ENCODE assay signal across 13 cellular contexts in genomic region chrX:50799531-50799961, GRCh38.
A peak's percentile ranks its signal among the peaks of the same experiment; 100 is the strongest.
DNase-seq lines count a peak whose midpoint lies in the region; TF ChIP-seq lines count a peak whose summit lies in the region.
"Had no signal": no experiment of that assay in that cellular context is flagged by ENCODE, and none has a peak within 500 bp of the region (broad histone marks: within the 10 kb centered on the region; RNA-seq: fewer than 3 reads in every experiment).

No MANE protein-coding gene starts in this region.

- H3K27me3 ChIP-seq in adipocyte (replicated peaks; ENCODE audit: control insufficient read depth, insufficient read depth, low read length) (peaks cover 7% of the 10 kb centered on the region), neutrophil (no peaks in the 10 kb centered on the region)

- H3K9ac ChIP-seq in adipocyte (ENCODE audit: low read length) = no peak overlapping the region

- H3K36me3 ChIP-seq in adipocyte (ENCODE audit: control insufficient read depth, insufficient read depth, low read length, severe bottlenecking) (no peaks in the 10 kb centered on the region), neutrophil (no peaks in the 10 kb centered on the region)

- H3K4me3 ChIP-seq in adipocyte (ENCODE audit: low read length) (no peak overlapping the region), neutrophil (ENCODE audit: low read depth in 1 of 2, low read length in 1 of 2) (no peak overlapping the region)

- H3K9me3 ChIP-seq in adipocyte (ENCODE audit: control insufficient read depth, low read length) (no peaks in the 10 kb centered on the region), neutrophil (no peaks in the 10 kb centered on the region)

- DNase-seq in EH (ENCODE audit: low read depth) (peak; percentile 52), adipocyte (ENCODE audit: low read depth) (peak; percentile 54), glomerular visceral epithelial cell (ENCODE audit: extremely low spot score) (peak; percentile 60), NCI-H510A (lab: John Stamatoyannopoulos, UW) (no peak), SW 1271 (lab: John Stamatoyannopoulos, UW) (no peak), AML-193 (lab: John Stamatoyannopoulos, UW) (no peak), D341Med (ENCODE audit: low spot score) (no peak)
- DNase-seq: activated T-cell treated with anti-CD3 and anti-CD28 coated beads, Interleukin-2, amount 50 U/mL, for 24 hours; CD4-positive, alpha-beta T cell; NCI-H1436; occipital lobe; stimulated activated naive CD4-positive, alpha-beta T cell treated with Interleukin-2 at 50 U/mL for 16 hours had no signal

- peak overlapping the region; percentile 48 for H3K27ac ChIP-seq in neutrophil

- H3K4me1 ChIP-seq in adipocyte (ENCODE audit: control insufficient read depth, insufficient read depth, low read length) (peaks cover 5% of the 10 kb centered on the region), neutrophil (ENCODE audit: control insufficient read depth in 1 of 2, insufficient read depth in 1 of 2, low read depth in 1 of 2, low read length in 1 of 2) (peaks cover 28 to 40% of the 10 kb centered on the region in 2 experiments)

- no peak for TF ChIP-seq CTCF in neutrophil (IDR thresholded peaks at IDR 0.05)

Comparison
In these comparisons a context has a peak if more than half of its experiments do, and no peak if none do; other contexts are left out.
1. DNase-seq: peak in EH (single experiment), adipocyte (single experiment) and glomerular visceral epithelial cell (single experiment); none in NCI-H510A (single experiment), SW 1271 (0 of 2), AML-193 (0 of 2) and D341Med (single experiment).